Comparison of ENCODE assay signal across 9 cellular contexts in genomic region chr16:67663151-67663876, GRCh38. TPM values are rescaled to one million over a fixed set of nuclear protein-coding genes. Genes with fewer than 3 reads are reported as not detected.
DNase-seq lines count a peak whose midpoint lies in the region; ATAC-seq and TF ChIP-seq lines count a peak whose summit lies in the region.
"Had no signal": no experiment of that assay in that cellular context is flagged by ENCODE, and none has a peak within 500 bp of the region (broad histone marks: within the 10 kb centered on the region; RNA-seq: fewer than 3 reads in every experiment).

No MANE protein-coding gene starts in this region.

- TF ChIP-seq POLR2A in thyroid gland (IDR thresholded peaks at IDR 0.05), result no peak

- intact Hi-C loops in thyroid gland (cut with DNase I) (loop anchor here (10.0 kb wide), 1 partner anchor 271 kb away; the partner anchor contains the start of genes CTRL and PSMB10), upper lobe of right lung (cut with DNase I) (loop anchor here (10.0 kb wide), 1 partner anchor 99 kb away; the partner anchor contains the start of gene CTCF)

- 86 to 92% methylated on average over 4 to 13 of the region's 25 CpGs for WGBS in thyroid gland, 2 donors

- TF ChIP-seq CTCF in BE2C (IDR thresholded peaks at IDR 0.05; ENCODE audit: low read depth, low read length), result peak; percentile 37; the same call in 1 of the 2 replicates
- TF ChIP-seq CTCF in GM12872 (IDR thresholded peaks at IDR 0.05; ENCODE audit: insufficient read depth, low read depth, low read length), result peak; percentile 38; the same call in 2 of the 3 replicates
- peak; percentile 21 for TF ChIP-seq CTCF in foreskin fibroblast (IDR thresholded peaks at IDR 0.05; ENCODE audit: low read depth, low read length)
- peak in 1 of 6 experiments; percentile 34 for TF ChIP-seq CTCF in thyroid gland (IDR thresholded peaks at IDR 0.05)
- TF ChIP-seq CTCF in upper lobe of right lung (IDR thresholded peaks at IDR 0.05), result no peak

- ATAC-seq in upper lobe of right lung, result no peak

- H3K27ac ChIP-seq in thyroid gland (no peak overlapping the region), upper lobe of right lung (no peak overlapping the region)
- H3K27ac ChIP-seq: esophagus muscularis mucosa had no signal

- H3K27me3 ChIP-seq in BE2C (no peaks in the 10 kb centered on the region), thyroid gland (no peaks in the 10 kb centered on the region), upper lobe of right lung (no peaks in the 10 kb centered on the region)
- H3K27me3 ChIP-seq: esophagus muscularis mucosa had no signal

- H3K9me3 ChIP-seq in BE2C, result no peaks in the 10 kb centered on the region
- no peaks in the 10 kb centered on the region for H3K9me3 ChIP-seq in thyroid gland
- H3K9me3 ChIP-seq in upper lobe of right lung, result no peaks in the 10 kb centered on the region
- H3K9me3 ChIP-seq: esophagus muscularis mucosa had no signal

- no peak overlapping the region for H3K4me3 ChIP-seq in BE2C (ENCODE audit: low read depth, low read length)
- H3K4me3 ChIP-seq in foreskin fibroblast (ENCODE audit: low read depth in 1 of 2, low read length in 2 of 2), result no peak overlapping the region
- no peak overlapping the region for H3K4me3 ChIP-seq in thyroid gland (replicated peaks in 1 of 3)
- no peak overlapping the region for H3K4me3 ChIP-seq in upper lobe of right lung
- H3K4me3 ChIP-seq: esophagus muscularis mucosa had no signal

- H3K4me1 ChIP-seq in BE2C (peaks cover 5% of the 10 kb centered on the region), thyroid gland (peaks cover 30 to 40% of the 10 kb centered on the region in 2 donors), upper lobe of right lung (peaks cover 32% of the 10 kb centered on the region)

- DNase-seq in BE2C (peak; percentile 68), UCSD-AML1 (lab: John Stamatoyannopoulos, UW; ENCODE audit: unreplicated experiment) (peak; percentile 39), foreskin fibroblast (peak in 1 of 2 donors; percentile 51), GM19240 (ENCODE audit: insufficient read length, low spot score) (no peak), thyroid gland (no peak), NOMO-1 treated with DMSO at 0.1 percent for 48 hours (lab: John Stamatoyannopoulos, UW; ENCODE audit: unreplicated experiment) (no peak), upper lobe of right lung (no peak)

- H3K36me3 ChIP-seq in BE2C (no peaks in the 10 kb centered on the region; the same call in 1 of the 2 replicates), thyroid gland (no peaks in the 10 kb centered on the region), upper lobe of right lung (peaks cover 4% of the 10 kb centered on the region)

RNA-seq across cellular contexts. Expression of gene PARD6A, which starts 2.6 kb away (rescaled TPM):
- polyA plus RNA-seq in BE2C (2012; ENCODE audit: insufficient read depth, insufficient read length, low read depth), result 83.9 TPM
- 1 to 10 TPM; 2.5 to 8.8 (median 5.0) TPM for total RNA-seq in thyroid gland
- total RNA-seq in upper lobe of right lung, result 4.7 TPM

RNA-seq across cellular contexts. Expression of gene ENKD1, which starts 3.2 kb away (rescaled TPM):
- 56.8 TPM for polyA plus RNA-seq in BE2C (2012; ENCODE audit: insufficient read depth, insufficient read length, low read depth)
- total RNA-seq in thyroid gland (10 to 100 TPM; 14.2 to 33.2 (median 21.9) TPM), upper lobe of right lung (14.5 TPM)

RNA-seq across cellular contexts. Expression of gene ACD, which starts 3.3 kb away (rescaled TPM):
- 88.4 TPM for polyA plus RNA-seq in BE2C (2012; ENCODE audit: insufficient read depth, insufficient read length, low read depth)
- total RNA-seq in thyroid gland (10 to 100 TPM in 3 of 4 donors, 1 to 10 TPM in 1; 9.3 to 28.7 (median 21.5) TPM), upper lobe of right lung (14.3 TPM)

RNA-seq across cellular contexts. Expression of gene C16orf86, which starts 3.3 kb away (rescaled TPM):
- 12.9 TPM for polyA plus RNA-seq in BE2C (2012; ENCODE audit: insufficient read depth, insufficient read length, low read depth)
- total RNA-seq in thyroid gland (10 to 100 TPM in 1 of 4 donors, 1 to 10 TPM in 3; 3.9 to 10.7 (median 6.9) TPM), upper lobe of right lung (3.8 TPM)

RNA-seq across cellular contexts. Expression of gene CARMIL2, which starts 18.4 kb away (rescaled TPM):
- 89.7 TPM for polyA plus RNA-seq in BE2C (2012; ENCODE audit: insufficient read depth, insufficient read length, low read depth)
- total RNA-seq in thyroid gland (1 to 10 TPM in 2 of 4 donors, under 1 TPM in 2; 0.22 to 1.3 (median 0.92) TPM), upper lobe of right lung (6.3 TPM)

Comparison
In these comparisons a context has a peak if more than half of its experiments do, and no peak if none do; other contexts are left out.
1. DNase-seq: peak in BE2C (single experiment) and UCSD-AML1 (single experiment); none in GM19240 (single experiment), thyroid gland (0 of 2), NOMO-1 treated with DMSO at 0.1 percent for 48 hours (single experiment) and upper lobe of right lung (single experiment).